10 cellular contexts compared by ENCODE assay signal in the genomic region with DNA sequence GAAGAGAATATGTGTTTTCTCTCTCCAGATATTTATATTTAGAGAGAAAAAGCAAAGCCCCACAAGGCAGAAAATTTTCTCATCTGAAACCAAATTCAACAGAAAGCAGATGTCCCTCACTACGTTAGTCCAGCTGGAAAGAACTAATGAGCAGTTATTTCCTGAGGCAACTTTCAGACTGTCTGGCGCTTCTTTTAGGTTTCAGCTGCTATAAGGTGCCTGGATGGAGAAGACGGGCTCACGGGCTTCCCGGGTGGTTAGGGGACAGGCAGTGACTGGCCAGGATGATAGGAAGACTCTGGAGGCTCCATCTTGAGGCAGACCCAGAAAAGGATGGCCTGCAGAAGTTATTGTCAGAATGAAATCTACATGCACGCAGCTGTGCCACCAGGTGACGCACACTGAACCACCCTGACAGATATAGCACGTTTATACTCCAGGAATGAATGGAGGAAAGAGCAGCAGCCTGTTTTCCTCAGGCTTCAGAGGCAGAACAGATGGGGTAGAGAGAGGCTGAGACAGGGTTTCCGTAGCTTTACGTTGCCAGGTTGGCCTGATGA. TPM values are rescaled to one million over a fixed set of nuclear protein-coding genes. Genes with fewer than 3 reads are reported as not detected.
A peak's percentile ranks its signal among the peaks of the same experiment; 100 is the strongest.
DNase-seq lines count a peak whose midpoint lies in the region; ATAC-seq, FAIRE-seq and TF ChIP-seq lines count a peak whose summit lies in the region.
"Had no signal": no experiment of that assay in that cellular context is flagged by ENCODE, and none has a peak within 500 bp of the region (broad histone marks: within the 10 kb centered on the region; RNA-seq: fewer than 3 reads in every experiment).

No MANE protein-coding gene starts in this region.

- H3K4me1 Mint-ChIP-seq in activated T-helper 17 cell treated with anti-CD3 and anti-CD28 coated beads, Interleukin-2, amount 50 U/mL, for 72 hours, result no peaks in the 10 kb centered on the region
- H3K4me1 Mint-ChIP-seq: CD4-positive, CD25-positive, alpha-beta regulatory T cell had no signal

- no peaks in the 10 kb centered on the region for H3K36me3 Mint-ChIP-seq in activated T-helper 17 cell treated with anti-CD3 and anti-CD28 coated beads, Interleukin-2, amount 50 U/mL, for 72 hours (ENCODE audit: low read depth)
- H3K36me3 Mint-ChIP-seq: CD4-positive, CD25-positive, alpha-beta regulatory T cell had no signal

- DNase-seq in NCI-H526 (lab: John Stamatoyannopoulos, UW) (peak; percentile 16 to 34), NCI-H526 treated with DMSO at 0.1 percent for 48 hours (lab: John Stamatoyannopoulos, UW) (no peak), small intestine (peak; percentile 69), HEK293T (ENCODE audit: extremely low spot score) (no peak), medulla oblongata (ENCODE audit: extremely low spot score) (no peak), COLO668 (lab: John Stamatoyannopoulos, UW; ENCODE audit: unreplicated experiment) (no peak)
- DNase-seq: CD4-positive, CD25-positive, alpha-beta regulatory T cell had no signal

- CTCF ChIA-PET in HEK293T (lab: Yijun Ruan, JAX), result interaction anchor here (0.6 kb wide), 1 partner anchor 17 kb away, joined by 3 read pairs; no protein-coding TSS in a partner anchor

- peaks cover 8% of the 10 kb centered on the region for H3K27me3 Mint-ChIP-seq in activated T-helper 17 cell treated with anti-CD3 and anti-CD28 coated beads, Interleukin-2, amount 50 U/mL, for 72 hours

- FAIRE-seq in small intestine (lab: Jason Lieb, UNC), result no peak
- FAIRE-seq: TTC549 had no signal

- POLR2A ChIA-PET in HEK293T (lab: Yijun Ruan, JAX), result no interaction called here

- no peaks in the 10 kb centered on the region for H3K27me3 ChIP-seq in small intestine (ENCODE audit: control insufficient read depth in 2 of 2, insufficient read depth in 2 of 2, low read length in 2 of 2)

- H3K27ac Mint-ChIP-seq in activated T-helper 17 cell treated with anti-CD3 and anti-CD28 coated beads, Interleukin-2, amount 50 U/mL, for 72 hours, result no peak overlapping the region
- H3K27ac Mint-ChIP-seq: CD4-positive, CD25-positive, alpha-beta regulatory T cell had no signal

- ATAC-seq in HG03108 (IDR thresholded peaks at IDR 0.05; ENCODE audit: unreplicated experiment), result peak; percentile 58
- peak; percentile 47 for ATAC-seq in activated T-helper 17 cell treated with anti-CD3 and anti-CD28 coated beads, Interleukin-2, amount 50 U/mL, for 72 hours (replicated peaks)

- H3K9me3 Mint-ChIP-seq in activated T-helper 17 cell treated with anti-CD3 and anti-CD28 coated beads, Interleukin-2, amount 50 U/mL, for 72 hours, result no peaks in the 10 kb centered on the region
- H3K9me3 Mint-ChIP-seq: CD4-positive, CD25-positive, alpha-beta regulatory T cell had no signal

- no peaks in the 10 kb centered on the region for H3K36me3 ChIP-seq in small intestine (ENCODE audit: control insufficient read depth in 2 of 2, insufficient read depth in 2 of 2, low read length in 2 of 2)

- no peaks in the 10 kb centered on the region for H3K9me3 ChIP-seq in small intestine (ENCODE audit: control insufficient read depth, low read depth)

- H3K27ac ChIP-seq in small intestine (ENCODE audit: low read depth in 1 of 2, low read length in 1 of 2), result no peak overlapping the region

- H3K4me3 ChIP-seq in small intestine (ENCODE audit: low read depth in 1 of 2, low read length in 2 of 2), result no peak overlapping the region

- WGBS in small intestine, 3 donors, result 31 to 55% (median 48%) methylated on average over 10 of the region's 10 CpGs

- H3K4me1 ChIP-seq in small intestine (ENCODE audit: control insufficient read depth in 2 of 2, insufficient read depth in 1 of 2, low read depth in 1 of 2, low read length in 1 of 2), result peaks cover 0 to 4% of the 10 kb centered on the region in 2 donors

- H3K4me3 Mint-ChIP-seq in activated T-helper 17 cell treated with anti-CD3 and anti-CD28 coated beads, Interleukin-2, amount 50 U/mL, for 72 hours, result no peak overlapping the region
- H3K4me3 Mint-ChIP-seq: CD4-positive, CD25-positive, alpha-beta regulatory T cell had no signal

TF ChIP-seq in HEK293T, 16 proteins besides CTCF, POLR2A, EP300 and RAD21:
- TF ChIP-seq NFRKB (IDR thresholded peaks at IDR 0.05) (no peak), BHLHE40 (IDR thresholded peaks at IDR 0.05; ENCODE audit: borderline replicate concordance) (no peak), FOXA1 (IDR thresholded peaks at IDR 0.05) (no peak)

RNA-seq across cellular contexts. Expression of a gene that starts 50.7 kb away (rescaled TPM):
- 10 to 100 TPM; 39.4 to 59.5 TPM for total RNA-seq in activated T-helper 17 cell treated with anti-CD3 and anti-CD28 coated beads, Interleukin-2, amount 50 U/mL, for 72 hours
- 10 to 100 TPM; 65.4 to 78.5 (median 78.5) TPM for polyA plus RNA-seq in small intestine

RNA-seq across cellular contexts. Expression of a gene that starts 54.7 kb away (rescaled TPM):
- 100 to 1,000 TPM; 138 to 163 TPM for total RNA-seq in activated T-helper 17 cell treated with anti-CD3 and anti-CD28 coated beads, Interleukin-2, amount 50 U/mL, for 72 hours
- polyA plus RNA-seq in small intestine, result 10 to 100 TPM; 69.2 to 82.1 (median 71.2) TPM

Comparison
In these comparisons a context has a peak if more than half of its experiments do, and no peak if none do; other contexts are left out.
1. DNase-seq: peak in NCI-H526 (2 of 2) and small intestine (single experiment); none in NCI-H526 treated with DMSO at 0.1 percent for 48 hours (single experiment), HEK293T (single experiment), medulla oblongata (single experiment) and COLO668 (single experiment).